ENCODE assay signal across 12 cellular contexts in genomic region chr22:24471570-24471969, GRCh38. TPM values are rescaled to one million over a fixed set of nuclear protein-coding genes. Genes with fewer than 3 reads are reported as not detected.
DNase-seq lines count a peak whose midpoint lies in the region; ATAC-seq and TF ChIP-seq lines count a peak whose summit lies in the region.
"Had no signal": no experiment of that assay in that cellular context is flagged by ENCODE, and none has a peak within 500 bp of the region (broad histone marks: within the 10 kb centered on the region; RNA-seq: fewer than 3 reads in every experiment).

No MANE protein-coding gene starts in this region.

- ATAC-seq in body of pancreas: peak; percentile 30
- peak; percentile 96 for ATAC-seq in left ventricle myocardium superior
- peak in 2 of 4 donors; percentile 63 to 65 for ATAC-seq in psoas muscle
- ATAC-seq in left colon: no peak
- ATAC-seq in GM19455 (IDR thresholded peaks at IDR 0.05; ENCODE audit: unreplicated experiment): no peak

- TF ChIP-seq CTCF in body of pancreas (IDR thresholded peaks at IDR 0.05): no peak
- no peak for TF ChIP-seq CTCF in psoas muscle (IDR thresholded peaks at IDR 0.05)

- peaks cover 10% of the 10 kb centered on the region for H3K4me1 ChIP-seq in body of pancreas
- peaks cover 7% of the 10 kb centered on the region for H3K4me1 ChIP-seq in psoas muscle
- H3K4me1 ChIP-seq: right lobe of liver had no signal

- TF ChIP-seq POLR2A in body of pancreas (IDR thresholded peaks at IDR 0.05): no peak

- intact Hi-C loops in body of pancreas (cut with DNase I) (no loop called here), left ventricle myocardium superior (cut with micrococcal nuclease) (no loop called here), psoas muscle (cut with DNase I) (no loop called here), left colon (cut with DNase I, micrococcal nuclease) (no loop called here)

- H3K4me3 ChIP-seq in body of pancreas: no peak overlapping the region
- no peak overlapping the region for H3K4me3 ChIP-seq in psoas muscle
- H3K4me3 ChIP-seq: BLaER1, right lobe of liver had no signal

- no peak overlapping the region for H3K27ac ChIP-seq in body of pancreas
- no peak overlapping the region for H3K27ac ChIP-seq in psoas muscle
- H3K27ac ChIP-seq: BLaER1, right lobe of liver had no signal

- WGBS in body of pancreas, 2 donors: 80 to 94% methylated on average over 4 of the region's 4 CpGs
- 56 to 72% (median 57%) methylated on average over 4 of the region's 4 CpGs for WGBS in psoas muscle, 3 donors

- H3K27me3 ChIP-seq in body of pancreas (no peaks in the 10 kb centered on the region), psoas muscle (ENCODE audit: insufficient read depth in 3 of 3, low read length in 2 of 3) (no peaks in the 10 kb centered on the region)
- H3K27me3 ChIP-seq: BLaER1, right lobe of liver had no signal

- DNase-seq in EL: peak; percentile 10
- peak in 3 of 4 donors; percentile 15 to 43 (median 28) for DNase-seq in body of pancreas
- peak; percentile 82 for DNase-seq in left ventricle myocardium superior
- DNase-seq in psoas muscle: peak; percentile 66 to 81
- no peak for DNase-seq in left colon
- DNase-seq in NCI-H1436 treated with DMSO at 0.1 percent for 48 hours (lab: John Stamatoyannopoulos, UW): no peak
- DNase-seq in NCI-H1105 treated with DMSO at 0.1 percent for 48 hours (lab: John Stamatoyannopoulos, UW): no peak
- DNase-seq: activated CD4-positive, alpha-beta memory T cell treated with anti-CD3 and anti-CD28 coated beads, Interleukin-2, amount 10 ng/mL, durations not matched to agents 7 days and 5 days; NCI-H69 had no signal

- H3K36me3 ChIP-seq in body of pancreas (replicated peaks in 1 of 2; ENCODE audit: insufficient read depth in 1 of 2, low read depth in 2 of 2) (no peaks in the 10 kb centered on the region), psoas muscle (ENCODE audit: insufficient read depth in 1 of 2, low read depth in 1 of 2) (no peaks in the 10 kb centered on the region)
- H3K36me3 ChIP-seq: BLaER1 had no signal

- no peaks in the 10 kb centered on the region for H3K9me3 ChIP-seq in body of pancreas
- no peaks in the 10 kb centered on the region for H3K9me3 ChIP-seq in psoas muscle
- H3K9me3 ChIP-seq: BLaER1, right lobe of liver had no signal

RNA-seq across cellular contexts. Expression of gene UPB1, which starts 23.6 kb away (rescaled TPM):
- total RNA-seq in body of pancreas (under 1 TPM in 1 of 2 donors, not detected in 1; 0.52 TPM), left ventricle myocardium superior (0.97 TPM), psoas muscle (under 1 TPM; 0.07 to 0.82 (median 0.19) TPM), left colon (under 1 TPM in 1 of 2 donors, not detected in 1; 0.08 TPM)
- under 1 TPM; 0.11 to 0.21 (median 0.18) TPM for polyA plus RNA-seq in psoas muscle

RNA-seq across cellular contexts. Expression of gene ADORA2A, which starts 44.2 kb away (rescaled TPM):
- total RNA-seq in body of pancreas (10 to 100 TPM in 1 of 2 donors, 1 to 10 TPM in 1; 2.1 to 19.4 TPM), left ventricle myocardium superior (4.1 TPM), psoas muscle (1 to 10 TPM in 3 of 4 donors, under 1 TPM in 1; 0.97 to 2.4 (median 1.6) TPM), left colon (1 to 10 TPM; 2.5 to 4.0 TPM)
- polyA plus RNA-seq in psoas muscle: 1 to 10 TPM in 2 of 3 donors, under 1 TPM in 1; 0.97 to 1.7 (median 1.7) TPM

Comparison
In these comparisons a context has a peak if more than half of its experiments do, and no peak if none do; other contexts are left out.
1. DNase-seq: peak in EL (single experiment), body of pancreas (3 of 4), left ventricle myocardium superior (single experiment) and psoas muscle (2 of 2); none in left colon (0 of 2), NCI-H1436 treated with DMSO at 0.1 percent for 48 hours (single experiment) and NCI-H1105 treated with DMSO at 0.1 percent for 48 hours (single experiment).
2. ATAC-seq: peak in body of pancreas (single experiment) and left ventricle myocardium superior (single experiment); none in left colon (single experiment) and GM19455 (single experiment).